In the genomic region with DNA sequence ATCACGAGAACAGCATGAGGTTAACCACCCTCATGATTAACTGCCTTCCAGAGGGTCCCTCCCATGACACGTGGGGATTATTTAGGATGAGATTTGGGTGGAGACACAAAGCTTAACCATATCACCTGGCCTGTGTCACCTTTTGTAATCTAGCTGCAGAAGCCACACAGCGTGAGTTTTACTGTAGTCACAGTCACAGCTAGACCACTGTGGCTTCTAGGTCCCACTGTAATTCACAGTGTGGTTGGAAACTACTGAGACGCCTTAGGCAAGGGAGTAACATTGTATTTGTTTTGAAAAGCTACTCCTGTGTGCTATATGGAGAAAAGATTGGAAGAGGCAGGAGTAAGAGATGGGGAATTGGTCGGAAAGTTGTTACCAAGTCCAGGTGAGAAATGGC, we compare ENCODE assay signal across 29 cellular contexts. TPM values are rescaled to one million over a fixed set of nuclear protein-coding genes. Genes with fewer than 3 reads are reported as not detected.
"Had no signal": no experiment of that assay in that cellular context is flagged by ENCODE, and none has a peak within 500 bp of the region (broad histone marks: within the 10 kb centered on the region; RNA-seq: fewer than 3 reads in every experiment).

No MANE protein-coding gene starts in this region.

- H3K4me2 ChIP-seq: neural progenitor cell had no signal

- H3K9ac ChIP-seq: neural progenitor cell, parathyroid adenoma had no signal

- H3K4me1 Mint-ChIP-seq: naive thymus-derived CD4-positive, alpha-beta T cell; stimulated activated memory B cell treated with anti-CD40 and anti-IgM and Interleukin-4, amounts not matched to agents 10 μg/mL and 1 μg/mL and 100 μg/mL, for 72 hours had no signal

- H3K4me1 ChIP-seq: psoas muscle, right lobe of liver, sigmoid colon, suprapubic skin, tibial nerve, upper lobe of left lung, vagina had no signal

- FAIRE-seq: small intestine, urothelium cell line had no signal

- H3K27ac ChIP-seq: neural progenitor cell, ovary, parathyroid adenoma, psoas muscle, right lobe of liver, sigmoid colon, suprapubic skin, thoracic aorta, tibial nerve, upper lobe of left lung, vagina had no signal

- H3K27ac Mint-ChIP-seq: naive thymus-derived CD4-positive, alpha-beta T cell; nephron; neural progenitor cell; progenitor cell of endocrine pancreas; stimulated activated memory B cell treated with anti-CD40 and anti-IgM and Interleukin-4, amounts not matched to agents 10 μg/mL and 1 μg/mL and 100 μg/mL, for 72 hours; stimulated activated naive CD8-positive, alpha-beta T cell treated with anti-CD3 and anti-CD28 coated beads, Interleukin-15, Interleukin-2, amounts not matched to agents 100 ng/mL and 50 ng/mL, for 24 hours had no signal

- H3K36me3 ChIP-seq: neural progenitor cell, ovary, right lobe of liver, sigmoid colon, suprapubic skin, thoracic aorta, thyroid gland, tibial nerve, upper lobe of left lung, vagina had no signal

- H3K9me3 Mint-ChIP-seq: nephron; neural progenitor cell; stimulated activated memory B cell treated with anti-CD40 and anti-IgM and Interleukin-4, amounts not matched to agents 10 μg/mL and 1 μg/mL and 100 μg/mL, for 72 hours; stimulated activated naive CD8-positive, alpha-beta T cell treated with anti-CD3 and anti-CD28 coated beads, Interleukin-15, Interleukin-2, amounts not matched to agents 100 ng/mL and 50 ng/mL, for 24 hours had no signal

- H2AFZ ChIP-seq: neural progenitor cell, parathyroid adenoma had no signal

- H3K9me3 ChIP-seq: ovary, psoas muscle, right lobe of liver, sigmoid colon, suprapubic skin, thoracic aorta, thyroid gland, tibial nerve, upper lobe of left lung, vagina had no signal

- ATAC-seq: naive thymus-derived CD4-positive, alpha-beta T cell; psoas muscle; right cardiac atrium; right lobe of liver; stimulated activated memory B cell treated with anti-CD40 and anti-IgM and Interleukin-4, amounts not matched to agents 10 μg/mL and 1 μg/mL and 100 μg/mL, for 72 hours had no signal

- H3K4me3 ChIP-seq: neural progenitor cell, ovary, psoas muscle, right lobe of liver, sigmoid colon, suprapubic skin, thoracic aorta, thyroid gland, tibial nerve, upper lobe of left lung, vagina had no signal

- H3K4me3 Mint-ChIP-seq: naive thymus-derived CD4-positive, alpha-beta T cell; nephron; neural progenitor cell; stimulated activated memory B cell treated with anti-CD40 and anti-IgM and Interleukin-4, amounts not matched to agents 10 μg/mL and 1 μg/mL and 100 μg/mL, for 72 hours; stimulated activated naive CD8-positive, alpha-beta T cell treated with anti-CD3 and anti-CD28 coated beads, Interleukin-15, Interleukin-2, amounts not matched to agents 100 ng/mL and 50 ng/mL, for 24 hours had no signal

- H3K36me3 Mint-ChIP-seq: naive thymus-derived CD4-positive, alpha-beta T cell; neural progenitor cell; stimulated activated memory B cell treated with anti-CD40 and anti-IgM and Interleukin-4, amounts not matched to agents 10 μg/mL and 1 μg/mL and 100 μg/mL, for 72 hours had no signal

- DNase-seq: naive thymus-derived CD4-positive, alpha-beta T cell; occipital lobe; ovary; posterior cingulate gyrus; psoas muscle; right cardiac atrium; right lobe of liver; sigmoid colon; small intestine; stimulated activated CD4-positive, alpha-beta T cell treated with anti-CD3 and anti-CD28 coated beads, Interleukin-15, amount 100 ng/mL, for 24 hours; stimulated activated CD4-positive, alpha-beta T cell treated with anti-CD3 and anti-CD28 coated beads, Interleukin-2, amount 100 ng/mL, for 24 hours; stimulated activated CD4-positive, alpha-beta T cell treated with anti-CD3 and anti-CD28 coated beads, Interleukin-2, amount 100 ng/mL, for 48 hours; stimulated activated CD4-positive, alpha-beta T cell treated with anti-CD3 and anti-CD28 coated beads, Interleukin-4, amount 100 ng/mL, for 24 hours; stimulated activated naive CD4-positive, alpha-beta T cell; substantia nigra; thyroid gland; upper lobe of left lung had no signal

- H3K27me3 ChIP-seq: neural progenitor cell, ovary, right lobe of liver, thyroid gland, upper lobe of left lung, vagina had no signal

RNA-seq across cellular contexts. Expression of a gene that starts 46.3 kb away (rescaled TPM):
- total RNA-seq: osteoblast, progenitor cell of endocrine pancreas had no signal
- polyA plus RNA-seq: naive thymus-derived CD4-positive, alpha-beta T cell had no signal
